Comparison of ENCODE assay signal across 8 cellular contexts in genomic region chr2:126777620-126777978, GRCh38.
DNase-seq lines count a peak whose midpoint lies in the region; ATAC-seq and TF ChIP-seq lines count a peak whose summit lies in the region.

No MANE protein-coding gene starts in this region.

- H3K4me1 ChIP-seq in effector memory CD4-positive, alpha-beta T cell (ENCODE audit: control insufficient read depth, insufficient read depth, low read length, poor library complexity, severe bottlenecking) = no peaks in the 10 kb centered on the region

- H3K4me3 ChIP-seq in effector memory CD4-positive, alpha-beta T cell (ENCODE audit: insufficient read depth, low read depth, low read length, poor library complexity, severe bottlenecking) = peak overlapping the region; percentile 74
- no peak overlapping the region for H3K4me3 ChIP-seq in coronary artery

- H3K9me3 ChIP-seq in effector memory CD4-positive, alpha-beta T cell (ENCODE audit: control insufficient read depth, low read length) = no peaks in the 10 kb centered on the region

- no peaks in the 10 kb centered on the region for H3K36me3 ChIP-seq in effector memory CD4-positive, alpha-beta T cell (ENCODE audit: control insufficient read depth, insufficient read depth, low read length)

- H3K27me3 ChIP-seq in effector memory CD4-positive, alpha-beta T cell (replicated peaks; ENCODE audit: control insufficient read depth, insufficient read depth, low read length, poor library complexity, severe bottlenecking) = no peaks in the 10 kb centered on the region

- DNase-seq in effector memory CD4-positive, alpha-beta T cell = no peak
- DNase-seq in DMS53 (lab: John Stamatoyannopoulos, UW) (no peak), coronary artery (ENCODE audit: low spot score) (no peak), left ventricle myocardium superior (no peak), NCI-H2029 (lab: John Stamatoyannopoulos, UW) (no peak)

- no peak overlapping the region for H3K27ac ChIP-seq in 22Rv1
- no peak overlapping the region for H3K27ac ChIP-seq in effector memory CD4-positive, alpha-beta T cell (ENCODE audit: insufficient read depth, low read length, poor library complexity, severe bottlenecking)
- no peak overlapping the region for H3K27ac ChIP-seq in coronary artery

- intact Hi-C loops in left ventricle myocardium superior (cut with micrococcal nuclease) = loop anchor here (5.0 to 10.0 kb wide), 2 partner anchors 250 to 553 kb away; no protein-coding TSS in a partner anchor

- TF ChIP-seq CTCF in 22Rv1 (IDR thresholded peaks at IDR 0.05) = peak; percentile 37
- no peak for TF ChIP-seq CTCF in coronary artery (IDR thresholded peaks at IDR 0.05)

- ATAC-seq in GM19328 (IDR thresholded peaks at IDR 0.05; ENCODE audit: unreplicated experiment) = peak; percentile 11
- ATAC-seq in HG03354 (IDR thresholded peaks at IDR 0.05; ENCODE audit: poor library complexity, severe bottlenecking, unreplicated experiment) = peak; percentile 19
- ATAC-seq in left ventricle myocardium superior = no peak
